In genomic region chr10:35390441-35390840, GRCh38 we compare ENCODE assay signal across 24 cellular contexts.
"Had no signal": no experiment of that assay in that cellular context is flagged by ENCODE, and none has a peak within 500 bp of the region (broad histone marks: within the 10 kb centered on the region; RNA-seq: fewer than 3 reads in every experiment).

No MANE protein-coding gene starts in this region.

- ATAC-seq: activated CD4-positive, CD25-positive, alpha-beta regulatory T cell treated with anti-CD3 and anti-CD28 coated beads, Interleukin-2, amount 50 U/mL, for 24 hours; activated CD8-positive, alpha-beta T cell treated with anti-CD3 and anti-CD28 coated beads, Interleukin-2, amount 10 ng/mL, durations not matched to agents 7 days and 5 days; body of pancreas; Panc1 had no signal

- H3K36me3 ChIP-seq: adrenal gland, MG63 had no signal

- DNase-seq: activated CD4-positive, alpha-beta T cell treated with anti-CD3 and anti-CD28 coated beads for 4 hours; activated CD4-positive, alpha-beta T cell treated with anti-CD3 and anti-CD28 coated beads, Interleukin-2, amount 50 U/mL, for 4 hours; activated CD8-positive, alpha-beta memory T cell treated with anti-CD3 and anti-CD28 coated beads, Interleukin-2, amount 50 U/mL, for 48 hours; activated CD8-positive, alpha-beta T cell treated with anti-CD3 and anti-CD28 coated beads, Interleukin-2, amount 10 ng/mL, durations not matched to agents 7 days and 5 days; activated naive CD4-positive, alpha-beta T cell treated with anti-CD3 and anti-CD28 coated beads, Interleukin-2, amount 50 U/mL, for 16 hours; activated naive CD8-positive, alpha-beta T cell treated with anti-CD3 and anti-CD28 coated beads, Interleukin-2, amount 10 ng/mL, durations not matched to agents 7 days and 5 days; activated T-cell treated with anti-CD3 and anti-CD28 coated beads, Interleukin-2, amount 50 U/mL, for 1 hour; adrenal gland; anterior cingulate cortex; body of pancreas; MG63; MV-4-11; NCI-H1092 treated with DMSO at 0.1 percent for 48 hours; NCI-H1417 treated with DMSO at 0.1 percent for 48 hours; NCI-H1694; NCI-H2029; NCI-H345; NCI-H510A; NCI-H69; NK-92 treated with Interleukin-12 subunit alpha and Interleukin-12 subunit beta, amount 100 ng/mL, for 24 hours; RPMI8226; SHP77 had no signal

- H3K27me3 ChIP-seq: adrenal gland, body of pancreas, MG63 had no signal

- H3K9me3 ChIP-seq: adrenal gland, body of pancreas had no signal

- H3K4me3 ChIP-seq: adrenal gland, body of pancreas, MG63 had no signal

- H3K27ac ChIP-seq: body of pancreas had no signal
